10 cellular contexts compared by ENCODE assay signal in genomic region chr1:219220945-219221344, GRCh38. TPM values are rescaled to one million over a fixed set of nuclear protein-coding genes. Genes with fewer than 3 reads are reported as not detected.
DNase-seq lines count a peak whose midpoint lies in the region; ATAC-seq and TF ChIP-seq lines count a peak whose summit lies in the region.
"Had no signal": no experiment of that assay in that cellular context is flagged by ENCODE, and none has a peak within 500 bp of the region (broad histone marks: within the 10 kb centered on the region; RNA-seq: fewer than 3 reads in every experiment).

No MANE protein-coding gene starts in this region.

- no peaks in the 10 kb centered on the region for H3K9me3 ChIP-seq in MG63
- no peaks in the 10 kb centered on the region for H3K9me3 ChIP-seq in transverse colon

- H3K36me3 Mint-ChIP-seq in activated CD4-positive, alpha-beta T cell treated with anti-CD3 and anti-CD28 coated beads for 36 hours (ENCODE audit: low read depth), result peaks cover 12% of the 10 kb centered on the region

- no peak for TF ChIP-seq POLR2A in transverse colon (IDR thresholded peaks at IDR 0.05)

- no peaks in the 10 kb centered on the region for H3K27me3 Mint-ChIP-seq in activated CD4-positive, alpha-beta T cell treated with anti-CD3 and anti-CD28 coated beads for 36 hours

- H3K27me3 ChIP-seq in MG63, result no peaks in the 10 kb centered on the region
- H3K27me3 ChIP-seq in transverse colon, result no peaks in the 10 kb centered on the region

- no peaks in the 10 kb centered on the region for H3K4me1 ChIP-seq in transverse colon

- peaks cover 6% of the 10 kb centered on the region for H3K36me3 ChIP-seq in MG63
- H3K36me3 ChIP-seq in transverse colon, result no peaks in the 10 kb centered on the region

- TF ChIP-seq EP300 in transverse colon (IDR thresholded peaks at IDR 0.05; ENCODE audit: low read depth), result no peak

- H3K27ac ChIP-seq in transverse colon, result no peak overlapping the region

- H3K4me3 ChIP-seq in MG63 (no peak overlapping the region), transverse colon (no peak overlapping the region)

- no peak for TF ChIP-seq CTCF in transverse colon (IDR thresholded peaks at IDR 0.05)

- CTCF ChIA-PET in activated CD4-positive, alpha-beta T cell treated with anti-CD3 and anti-CD28 coated beads for 36 hours (lab: Charles Lee), result interaction anchor here (0.9 kb wide), 1 partner anchor 13 kb away, joined by 3 read pairs; no protein-coding TSS in a partner anchor

- peak; percentile 51 for ATAC-seq in activated CD4-positive, alpha-beta T cell treated with anti-CD3 and anti-CD28 coated beads for 36 hours
- ATAC-seq in HG02763 (IDR thresholded peaks at IDR 0.05; ENCODE audit: unreplicated experiment), result peak; percentile 92
- peak; percentile 28 for ATAC-seq in stimulated activated naive CD8-positive, alpha-beta T cell treated with anti-CD3 and anti-CD28 coated beads, Interleukin-15, Interleukin-2, amounts not matched to agents 100 U/mL and 50 U/mL, for 24 hours

- H3K9me3 Mint-ChIP-seq in activated CD4-positive, alpha-beta T cell treated with anti-CD3 and anti-CD28 coated beads for 36 hours (ENCODE audit: low read depth), result no peaks in the 10 kb centered on the region

- peak; percentile 5 for DNase-seq in activated CD4-positive, alpha-beta T cell treated with anti-CD3 and anti-CD28 coated beads for 36 hours
- DNase-seq in activated CD4-positive, alpha-beta T cell treated with anti-CD3 and anti-CD28 coated beads for 48 hours, result no peak
- DNase-seq in MG63, result peak; percentile 5
- DNase-seq in stimulated activated naive CD8-positive, alpha-beta T cell treated with anti-CD3 and anti-CD28 coated beads, Interleukin-15, Interleukin-2, amounts not matched to agents 100 U/mL and 50 U/mL, for 24 hours, result no peak
- DNase-seq in DMS 273 (lab: John Stamatoyannopoulos, UW; ENCODE audit: unreplicated experiment), result no peak
- no peak for DNase-seq in NK-92 (lab: John Stamatoyannopoulos, UW; ENCODE audit: unreplicated experiment)
- DNase-seq in transverse colon, result no peak
- DNase-seq: 8988T; activated CD4-positive, alpha-beta T cell treated with anti-CD3 and anti-CD28 coated beads for 1 hour had no signal

- intact Hi-C loops in activated CD4-positive, alpha-beta T cell treated with anti-CD3 and anti-CD28 coated beads for 36 hours (cut with DNase I, micrococcal nuclease), result no loop called here
- intact Hi-C loops in transverse colon (cut with DNase I; ENCODE audit: low total_unique reads), result no loop called here

- H3K27ac Mint-ChIP-seq in activated CD4-positive, alpha-beta T cell treated with anti-CD3 and anti-CD28 coated beads for 36 hours, result no peak overlapping the region

- in situ Hi-C loops in transverse colon (cut with MboI; ENCODE audit: low pct_ligation_motif_present in 1 of 4, low pct_unique_long_range_greater_than_20kb in 1 of 4, low sequenced_read_pairs in 3 of 4), result no loop called here

- no peak overlapping the region for H3K4me3 Mint-ChIP-seq in activated CD4-positive, alpha-beta T cell treated with anti-CD3 and anti-CD28 coated beads for 36 hours

- WGBS in transverse colon (ENCODE audit: low coverage in 1 of 2), 2 donors, result 66 to 74% methylated on average over 2 to 3 of the region's 3 CpGs

- POLR2A ChIA-PET in activated CD4-positive, alpha-beta T cell treated with anti-CD3 and anti-CD28 coated beads for 36 hours (lab: Charles Lee), result no interaction called here

- H3K4me1 Mint-ChIP-seq in activated CD4-positive, alpha-beta T cell treated with anti-CD3 and anti-CD28 coated beads for 36 hours, result no peaks in the 10 kb centered on the region

RNA-seq across cellular contexts. Expression of gene LYPLAL1, which starts 47.3 kb away (rescaled TPM):
- 10 to 100 TPM; 25.3 to 27.9 TPM for total RNA-seq in activated CD4-positive, alpha-beta T cell treated with anti-CD3 and anti-CD28 coated beads for 36 hours
- total RNA-seq in MG63 (2014; rRNA removed; shearing (Covaris generic); ENCODE audit: low replicate concordance), result 21.5 and 24.4 TPM in 2 replicates
- 10 to 100 TPM; 12.2 to 18.9 (median 16.7) TPM for total RNA-seq in transverse colon

Comparison
In these comparisons a context has a peak if more than half of its experiments do, and no peak if none do; other contexts are left out.
1. DNase-seq: peak in activated CD4-positive, alpha-beta T cell treated with anti-CD3 and anti-CD28 coated beads for 36 hours (single experiment) and MG63 (single experiment); none in activated CD4-positive, alpha-beta T cell treated with anti-CD3 and anti-CD28 coated beads for 48 hours (single experiment), stimulated activated naive CD8-positive, alpha-beta T cell treated with anti-CD3 and anti-CD28 coated beads, Interleukin-15, Interleukin-2, amounts not matched to agents 100 U/mL and 50 U/mL, for 24 hours (single experiment), DMS 273 (single experiment), NK-92 (single experiment) and transverse colon (single experiment).
2. ATAC-seq: peak in every context shown above with its lines; median percentile 92 in HG02763; 51 in activated CD4-positive, alpha-beta T cell treated with anti-CD3 and anti-CD28 coated beads for 36 hours; 28 in stimulated activated naive CD8-positive, alpha-beta T cell treated with anti-CD3 and anti-CD28 coated beads, Interleukin-15, Interleukin-2, amounts not matched to agents 100 U/mL and 50 U/mL, for 24 hours.